Comparison of ENCODE assay signal across 1 cellular context in the genomic region with DNA sequence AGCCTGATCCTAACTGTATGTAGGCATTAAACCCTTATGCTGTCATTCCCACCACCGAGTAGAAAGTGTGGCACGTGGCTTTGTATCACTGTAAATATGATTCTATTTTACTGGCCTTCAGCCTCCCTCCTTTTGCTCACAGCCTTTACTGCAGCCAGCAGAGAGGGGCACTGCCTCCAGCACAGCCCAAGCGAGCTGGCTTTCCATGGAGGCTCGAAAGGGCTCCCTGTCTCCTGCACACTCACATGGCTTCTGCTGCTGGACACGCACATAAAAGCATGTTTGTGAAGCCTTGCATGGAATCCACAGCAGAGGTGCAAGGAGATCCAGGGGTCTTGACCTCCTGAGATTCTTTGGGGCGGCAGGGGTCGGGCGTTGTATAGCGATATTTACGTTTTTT.
TF ChIP-seq lines count a peak whose summit lies in the region.

No MANE protein-coding gene starts in this region.

TF ChIP-seq in neural cell, 6 proteins besides CTCF, POLR2A, EP300 and RAD21 (continued from another document):
- TF ChIP-seq TAF1 (IDR thresholded peaks at IDR 0.05; ENCODE audit: low read depth) (no peak), MXI1 (conservative IDR thresholded peaks at IDR 0.05; ENCODE audit: poor library complexity, severe bottlenecking) (no peak)
